ENCODE assay signal across 23 cellular contexts in genomic region chr9:76490249-76490990, GRCh38. TPM values are rescaled to one million over a fixed set of nuclear protein-coding genes. Genes with fewer than 3 reads are reported as not detected.
DNase-seq lines count a peak whose midpoint lies in the region; ATAC-seq and TF ChIP-seq lines count a peak whose summit lies in the region.
"Had no signal": no experiment of that assay in that cellular context is flagged by ENCODE, and none has a peak within 500 bp of the region (broad histone marks: within the 10 kb centered on the region; RNA-seq: fewer than 3 reads in every experiment).

No MANE protein-coding gene starts in this region.

- H3K27ac Mint-ChIP-seq in CD14-positive monocyte = peak overlapping the region; percentile 78 to 96 (median 93)
- H3K27ac Mint-ChIP-seq in activated T-helper 17 cell treated with anti-CD3 and anti-CD28 coated beads, Interleukin-2, amount 50 U/mL, for 72 hours = peak overlapping the region; percentile 24
- no peak overlapping the region for H3K27ac Mint-ChIP-seq in activated T-cell treated with anti-CD3 and anti-CD28 coated beads, Interleukin-2, amount 50 U/mL, for 72 hours
- H3K27ac Mint-ChIP-seq: stimulated activated memory B cell treated with anti-CD40 and anti-IgM and Interleukin-4, amounts not matched to agents 10 μg/mL and 1 μg/mL and 100 μg/mL, for 72 hours had no signal

- TF ChIP-seq CTCF in CD14-positive monocyte (IDR thresholded peaks at IDR 0.05) = no peak
- TF ChIP-seq CTCF in HL-60 (IDR thresholded peaks at IDR 0.05; ENCODE audit: insufficient read depth, low read length) = no peak
- no peak for TF ChIP-seq CTCF in neutrophil (IDR thresholded peaks at IDR 0.05)

- H3K27me3 Mint-ChIP-seq in CD14-positive monocyte (ENCODE audit: low read depth in 3 of 3) = peaks cover 0 to 1% (median 0%) of the 10 kb centered on the region in 3 donors
- no peaks in the 10 kb centered on the region for H3K27me3 Mint-ChIP-seq in activated T-helper 17 cell treated with anti-CD3 and anti-CD28 coated beads, Interleukin-2, amount 50 U/mL, for 72 hours
- H3K27me3 Mint-ChIP-seq in activated T-cell treated with anti-CD3 and anti-CD28 coated beads, Interleukin-2, amount 50 U/mL, for 72 hours (ENCODE audit: low read depth) = no peaks in the 10 kb centered on the region

- peak overlapping the region; percentile 75 for H3K27ac ChIP-seq in HL-60 (replicated peaks)
- peak overlapping the region; percentile 76 for H3K27ac ChIP-seq in neutrophil
- H3K27ac ChIP-seq: breast epithelium, foreskin keratinocyte, sigmoid colon, VCaP had no signal

- ATAC-seq in activated T-helper 17 cell treated with anti-CD3 and anti-CD28 coated beads, Interleukin-2, amount 50 U/mL, for 72 hours (replicated peaks) = no peak
- no peak for ATAC-seq in activated T-cell treated with anti-CD3 and anti-CD28 coated beads, Interleukin-2, amount 50 U/mL, for 72 hours (replicated peaks in 1 of 2)
- ATAC-seq: foreskin keratinocyte; stimulated activated memory B cell treated with anti-CD40 and anti-IgM and Interleukin-4, amounts not matched to agents 10 μg/mL and 1 μg/mL and 100 μg/mL, for 72 hours had no signal

- no peaks in the 10 kb centered on the region for H3K36me3 ChIP-seq in neutrophil
- H3K36me3 ChIP-seq: breast epithelium, HAP-1, sigmoid colon had no signal

- intact Hi-C loops in CD14-positive monocyte (cut with micrococcal nuclease) = no loop called here

- H3K27me3 ChIP-seq in HL-60 (ENCODE audit: insufficient read depth, poor library complexity, severe bottlenecking) (no peaks in the 10 kb centered on the region), neutrophil (no peaks in the 10 kb centered on the region)
- H3K27me3 ChIP-seq: breast epithelium, foreskin keratinocyte, sigmoid colon had no signal

- H3K4me3 Mint-ChIP-seq in CD14-positive monocyte = peak overlapping the region; percentile 63 to 85
- H3K4me3 Mint-ChIP-seq in activated T-helper 17 cell treated with anti-CD3 and anti-CD28 coated beads, Interleukin-2, amount 50 U/mL, for 72 hours = no peak overlapping the region
- H3K4me3 Mint-ChIP-seq in activated T-cell treated with anti-CD3 and anti-CD28 coated beads, Interleukin-2, amount 50 U/mL, for 72 hours = no peak overlapping the region
- H3K4me3 Mint-ChIP-seq: stimulated activated memory B cell treated with anti-CD40 and anti-IgM and Interleukin-4, amounts not matched to agents 10 μg/mL and 1 μg/mL and 100 μg/mL, for 72 hours had no signal

- H3K9me3 ChIP-seq in neutrophil = no peaks in the 10 kb centered on the region
- H3K9me3 ChIP-seq: HAP-1, sigmoid colon had no signal

- peaks cover 22 to 46% of the 10 kb centered on the region in 2 donors for H3K36me3 Mint-ChIP-seq in CD14-positive monocyte
- H3K36me3 Mint-ChIP-seq in activated T-helper 17 cell treated with anti-CD3 and anti-CD28 coated beads, Interleukin-2, amount 50 U/mL, for 72 hours (ENCODE audit: low read depth) = peaks cover 3% of the 10 kb centered on the region
- peaks cover 0 to 1% of the 10 kb centered on the region in 2 donors for H3K36me3 Mint-ChIP-seq in activated T-cell treated with anti-CD3 and anti-CD28 coated beads, Interleukin-2, amount 50 U/mL, for 72 hours (ENCODE audit: insufficient read depth in 2 of 2)

- peaks cover 60% of the 10 kb centered on the region for H3K4me1 Mint-ChIP-seq in CD14-positive monocyte
- peaks cover 14% of the 10 kb centered on the region for H3K4me1 Mint-ChIP-seq in activated T-helper 17 cell treated with anti-CD3 and anti-CD28 coated beads, Interleukin-2, amount 50 U/mL, for 72 hours
- H3K4me1 Mint-ChIP-seq in activated T-cell treated with anti-CD3 and anti-CD28 coated beads, Interleukin-2, amount 50 U/mL, for 72 hours (ENCODE audit: low read depth) = no peaks in the 10 kb centered on the region

- peaks cover 29 to 52% of the 10 kb centered on the region in 2 experiments for H3K4me1 ChIP-seq in neutrophil (ENCODE audit: control insufficient read depth in 1 of 2, insufficient read depth in 1 of 2, low read depth in 1 of 2, low read length in 1 of 2)
- H3K4me1 ChIP-seq: breast epithelium, foreskin keratinocyte, HAP-1, sigmoid colon had no signal

- no peak for DNase-seq in CD14-positive monocyte (ENCODE audit: low spot score)
- DNase-seq in HL-60 (ENCODE audit: low read depth in 1 of 2, low spot score in 1 of 2) = peak in 1 of 2 experiments; percentile 53
- DNase-seq in activated T-cell treated with anti-CD3 and anti-CD28 coated beads, Interleukin-2, amount 50 U/mL, for 72 hours = no peak
- no peak for DNase-seq in midbrain (lab: John Stamatoyannopoulos, UW)
- no peak for DNase-seq in DMS79 (lab: John Stamatoyannopoulos, UW)
- DNase-seq: activated CD4-positive, alpha-beta T cell treated with anti-CD3 and anti-CD28 coated beads, Interleukin-2, amount 50 U/mL, for 1 hour; activated CD8-positive, alpha-beta memory T cell treated with anti-CD3 and anti-CD28 coated beads, Interleukin-2, amount 50 U/mL, for 4 hours; activated gamma-delta T cell; EL; foreskin keratinocyte; islet precursor cell; mammary epithelial cell; NCI-H1436 treated with DMSO at 0.1 percent for 48 hours; NCI-H2171; NCI-H526; sigmoid colon; T-helper 1 cell had no signal

- H3K4me3 ChIP-seq in HL-60 (replicated peaks; ENCODE audit: insufficient read depth, low read length) (no peak overlapping the region), neutrophil (ENCODE audit: low read depth in 1 of 2, low read length in 1 of 2) (peak overlapping the region in 1 of 2 experiments; percentile 0)
- H3K4me3 ChIP-seq: breast epithelium, HAP-1, sigmoid colon had no signal

- H3K9me3 Mint-ChIP-seq in CD14-positive monocyte = peaks cover 3 to 11% (median 8%) of the 10 kb centered on the region in 7 donors
- peaks cover 6% of the 10 kb centered on the region for H3K9me3 Mint-ChIP-seq in activated T-helper 17 cell treated with anti-CD3 and anti-CD28 coated beads, Interleukin-2, amount 50 U/mL, for 72 hours
- peaks cover 1 to 4% of the 10 kb centered on the region in 2 donors for H3K9me3 Mint-ChIP-seq in activated T-cell treated with anti-CD3 and anti-CD28 coated beads, Interleukin-2, amount 50 U/mL, for 72 hours

RNA-seq across cellular contexts. Expression of gene GCNT1, which starts 31.4 kb away (rescaled TPM):
- polyA plus RNA-seq in CD14-positive monocyte = 10 to 100 TPM in 1 of 2 donors, 1 to 10 TPM in 1; 8.4 to 15.4 TPM
- total RNA-seq in activated T-helper 17 cell treated with anti-CD3 and anti-CD28 coated beads, Interleukin-2, amount 50 U/mL, for 72 hours = 10 to 100 TPM in 1 of 2 donors, 1 to 10 TPM in 1; 8.7 to 11.4 TPM
- 1 to 10 TPM; 4.2 to 9.7 TPM for total RNA-seq in activated T-cell treated with anti-CD3 and anti-CD28 coated beads, Interleukin-2, amount 50 U/mL, for 72 hours

Comparison
In these comparisons a context has a peak if more than half of its experiments do, and no peak if none do; other contexts are left out.
1. H3K4me3 Mint-ChIP-seq: peak in CD14-positive monocyte (2 of 2); none in activated T-helper 17 cell treated with anti-CD3 and anti-CD28 coated beads, Interleukin-2, amount 50 U/mL, for 72 hours (single experiment) and activated T-cell treated with anti-CD3 and anti-CD28 coated beads, Interleukin-2, amount 50 U/mL, for 72 hours (0 of 2).